9 cellular contexts compared by ENCODE assay signal in the genomic region with DNA sequence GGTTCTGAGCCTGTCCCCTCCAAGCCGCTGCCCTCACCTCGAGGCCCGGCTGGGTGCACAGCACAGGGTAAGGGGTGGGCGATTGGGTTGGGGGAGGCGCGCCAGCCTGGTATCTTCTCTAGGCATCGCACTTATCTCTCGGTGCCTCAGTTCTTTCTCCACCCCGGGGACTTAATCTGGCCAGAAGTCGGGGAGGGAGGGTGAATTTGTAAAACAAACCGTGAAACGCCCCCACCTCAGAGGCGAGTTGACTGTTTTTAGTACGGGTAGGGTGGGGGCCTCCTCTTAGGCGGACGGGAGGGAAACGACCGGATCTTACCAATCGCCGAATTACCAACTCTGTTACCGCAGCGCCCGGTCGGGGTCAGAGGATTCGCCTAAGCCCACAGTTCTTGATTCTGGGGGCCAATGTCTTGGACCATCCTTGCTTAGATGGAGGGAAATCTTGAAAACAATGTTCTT. TPM values are rescaled to one million over a fixed set of nuclear protein-coding genes. Genes with fewer than 3 reads are reported as not detected.
DNase-seq lines count a peak whose midpoint lies in the region; ATAC-seq and TF ChIP-seq lines count a peak whose summit lies in the region.
"Had no signal": no experiment of that assay in that cellular context is flagged by ENCODE, and none has a peak within 500 bp of the region (broad histone marks: within the 10 kb centered on the region; RNA-seq: fewer than 3 reads in every experiment).

No MANE protein-coding gene starts in this region.

- peaks cover 9% of the 10 kb centered on the region for H3K27me3 ChIP-seq in ascending aorta
- H3K27me3 ChIP-seq in left lung = peaks cover 41 to 100% of the 10 kb centered on the region in 2 donors
- H3K27me3 ChIP-seq in thoracic aorta (replicated peaks; ENCODE audit: insufficient read depth) = peaks cover 20% of the 10 kb centered on the region

- H3K9me3 ChIP-seq in ascending aorta (no peaks in the 10 kb centered on the region), left lung (no peaks in the 10 kb centered on the region), thoracic aorta (no peaks in the 10 kb centered on the region)

- no peak overlapping the region for H3K27ac Mint-ChIP-seq in activated naive CD4-positive, alpha-beta T cell treated with anti-CD3 and anti-CD28 coated beads for 36 hours
- no peak overlapping the region for H3K27ac Mint-ChIP-seq in activated naive CD4-positive, alpha-beta T cell treated with anti-CD3 and anti-CD28 coated beads, Interleukin-2, amount 50 U/mL, for 72 hours
- H3K27ac Mint-ChIP-seq: immature natural killer cell had no signal

- intact Hi-C loops in activated naive CD4-positive, alpha-beta T cell treated with anti-CD3 and anti-CD28 coated beads for 36 hours (cut with micrococcal nuclease) = loop anchor here (2.0 to 10.0 kb wide), 2 partner anchors 17 to 1211 kb away; a partner anchor contains a TSS
- intact Hi-C loops in ascending aorta (cut with DNase I) (loop anchor here (10.0 kb wide), 2 partner anchors 669 to 969 kb away; no protein-coding TSS in a partner anchor), left lung (cut with DNase I) (no loop called here)

- no peaks in the 10 kb centered on the region for H3K36me3 ChIP-seq in ascending aorta
- H3K36me3 ChIP-seq in left lung = no peaks in the 10 kb centered on the region
- H3K36me3 ChIP-seq in thoracic aorta = no peaks in the 10 kb centered on the region

- H3K4me3 Mint-ChIP-seq in activated naive CD4-positive, alpha-beta T cell treated with anti-CD3 and anti-CD28 coated beads for 36 hours = peak overlapping the region; percentile 28

- ATAC-seq in activated naive CD4-positive, alpha-beta T cell treated with anti-CD3 and anti-CD28 coated beads, Interleukin-2, amount 50 U/mL, for 72 hours = no peak
- ATAC-seq in left lung (no peak), thoracic aorta (ENCODE audit: insufficient number of reproducible peaks, low FRiP score, low read depth) (no peak), HG03196 (IDR thresholded peaks at IDR 0.05; ENCODE audit: unreplicated experiment) (no peak)

- TF ChIP-seq CTCF in ascending aorta (IDR thresholded peaks at IDR 0.05) (no peak), left lung (IDR thresholded peaks at IDR 0.05) (no peak), thoracic aorta (IDR thresholded peaks at IDR 0.05) (no peak)

- CTCF ChIA-PET in activated naive CD4-positive, alpha-beta T cell treated with anti-CD3 and anti-CD28 coated beads for 36 hours (lab: Charles Lee) = no interaction called here

- H3K36me3 Mint-ChIP-seq in activated naive CD4-positive, alpha-beta T cell treated with anti-CD3 and anti-CD28 coated beads for 36 hours (ENCODE audit: low read depth) = peaks cover 4% of the 10 kb centered on the region
- peaks cover 52 to 69% of the 10 kb centered on the region in 2 donors for H3K36me3 Mint-ChIP-seq in activated naive CD4-positive, alpha-beta T cell treated with anti-CD3 and anti-CD28 coated beads, Interleukin-2, amount 50 U/mL, for 72 hours
- H3K36me3 Mint-ChIP-seq: immature natural killer cell had no signal

- peaks cover 7 to 9% of the 10 kb centered on the region in 2 donors for H3K4me1 ChIP-seq in ascending aorta
- peaks cover 0 to 19% of the 10 kb centered on the region in 2 donors for H3K4me1 ChIP-seq in left lung
- peaks cover 4 to 11% of the 10 kb centered on the region in 2 donors for H3K4me1 ChIP-seq in thoracic aorta (ENCODE audit: control insufficient read depth in 1 of 2, low read depth in 2 of 2)

- peaks cover 45% of the 10 kb centered on the region for H3K4me1 Mint-ChIP-seq in activated naive CD4-positive, alpha-beta T cell treated with anti-CD3 and anti-CD28 coated beads for 36 hours (ENCODE audit: low read depth)

- H3K9me3 Mint-ChIP-seq in activated naive CD4-positive, alpha-beta T cell treated with anti-CD3 and anti-CD28 coated beads for 36 hours = no peaks in the 10 kb centered on the region
- peaks cover 5 to 11% of the 10 kb centered on the region in 2 donors for H3K9me3 Mint-ChIP-seq in activated naive CD4-positive, alpha-beta T cell treated with anti-CD3 and anti-CD28 coated beads, Interleukin-2, amount 50 U/mL, for 72 hours

- H3K4me3 ChIP-seq in ascending aorta (peak overlapping the region; percentile 75 to 79), left lung (peak overlapping the region in 1 of 2 donors; percentile 49), thoracic aorta (peak overlapping the region; percentile 87)

- DNase-seq in activated naive CD4-positive, alpha-beta T cell treated with anti-CD3 and anti-CD28 coated beads for 36 hours = no peak
- DNase-seq in activated naive CD4-positive, alpha-beta T cell treated with anti-CD3 and anti-CD28 coated beads, Interleukin-2, amount 50 U/mL, for 72 hours (ENCODE audit: low spot score in 2 of 2) = no peak
- no peak for DNase-seq in ascending aorta (ENCODE audit: low spot score in 2 of 2)
- DNase-seq in left lung = no peak
- DNase-seq in thoracic aorta (ENCODE audit: low spot score) = no peak
- DNase-seq in ureter (ENCODE audit: low spot score) = no peak
- no peak for DNase-seq in occipital lobe (lab: John Stamatoyannopoulos, UW)
- DNase-seq: immature natural killer cell had no signal

- H3K27ac ChIP-seq in ascending aorta = peak overlapping the region; percentile 80 to 91
- H3K27ac ChIP-seq in left lung = peak overlapping the region; percentile 84 to 91
- H3K27ac ChIP-seq in thoracic aorta = no peak overlapping the region

- H3K27me3 Mint-ChIP-seq in activated naive CD4-positive, alpha-beta T cell treated with anti-CD3 and anti-CD28 coated beads for 36 hours (ENCODE audit: low read depth) = peaks cover 91% of the 10 kb centered on the region

RNA-seq across cellular contexts. Expression of a gene that starts 1.4 kb away (rescaled TPM):
- total RNA-seq in activated naive CD4-positive, alpha-beta T cell treated with anti-CD3 and anti-CD28 coated beads for 36 hours = not detected
- not detected for total RNA-seq in activated naive CD4-positive, alpha-beta T cell treated with anti-CD3 and anti-CD28 coated beads, Interleukin-2, amount 50 U/mL, for 72 hours
- 20.0 TPM for total RNA-seq in ascending aorta
- total RNA-seq in left lung = 10 to 100 TPM; 28.3 to 48.1 TPM
- total RNA-seq in thoracic aorta = 1 to 10 TPM in 1 of 2 donors, under 1 TPM in 1; 0.81 to 3.5 TPM
- 251 TPM for total RNA-seq in ureter
- total RNA-seq in occipital lobe = 1.2 TPM

Comparison
In these comparisons a context has a peak if more than half of its experiments do, and no peak if none do; other contexts are left out.
1. H3K27ac ChIP-seq: peak in ascending aorta (2 of 2) and left lung (2 of 2); none in thoracic aorta (0 of 2).
2. intact Hi-C loops: an anchor here in activated naive CD4-positive, alpha-beta T cell treated with anti-CD3 and anti-CD28 coated beads for 36 hours (2.0 to 10.0 kb wide) and ascending aorta (10.0 kb wide); none called in left lung.